13 cellular contexts compared by ENCODE assay signal in genomic region chr22:18577090-18577818, GRCh38. TPM values are rescaled to one million over a fixed set of nuclear protein-coding genes. Genes with fewer than 3 reads are reported as not detected.
DNase-seq lines count a peak whose midpoint lies in the region; ATAC-seq and TF ChIP-seq lines count a peak whose summit lies in the region.
"Not testable (repeated sequence)": the region's sequence is repeated elsewhere in the genome, so short reads cannot be mapped to it uniquely, and the experiment has no call there.
"Had no signal": no experiment of that assay in that cellular context is flagged by ENCODE, and none has a peak within 500 bp of the region (broad histone marks: within the 10 kb centered on the region; RNA-seq: fewer than 3 reads in every experiment).

No MANE protein-coding gene starts in this region.

- H3K36me3 ChIP-seq in gastroesophageal sphincter, gastrocnemius medialis: not testable (repeated sequence)

- not testable (repeated sequence) for H3K4me1 ChIP-seq in gastroesophageal sphincter, gastrocnemius medialis

- in situ Hi-C loops in gastrocnemius medialis (cut with MboI; ENCODE audit: low sequenced_read_pairs in 4 of 4): not testable (repeated sequence)

- peak overlapping the region; percentile 35 for H3K4me3 Mint-ChIP-seq in activated CD4-positive, alpha-beta memory T cell treated with anti-CD3 and anti-CD28 coated beads, Interleukin-2, amount 10 ng/mL, durations not matched to agents 7 days and 5 days

- not testable (repeated sequence) for H3K27me3 Mint-ChIP-seq in activated CD4-positive, alpha-beta memory T cell treated with anti-CD3 and anti-CD28 coated beads, Interleukin-2, amount 10 ng/mL, durations not matched to agents 7 days and 5 days

- not testable (repeated sequence) for TF ChIP-seq EP300 in gastroesophageal sphincter (IDR thresholded peaks at IDR 0.05)

- TF ChIP-seq POLR2A in gastroesophageal sphincter (IDR thresholded peaks at IDR 0.05); gastrocnemius medialis (IDR thresholded peaks at IDR 0.05): not testable (repeated sequence)

- POLR2A ChIA-PET in activated CD4-positive, alpha-beta memory T cell treated with anti-CD3 and anti-CD28 coated beads, Interleukin-2, amount 10 ng/mL, durations not matched to agents 7 days and 5 days (lab: Charles Lee): not testable (repeated sequence)

- not testable (repeated sequence) for H3K4me1 Mint-ChIP-seq in activated CD4-positive, alpha-beta memory T cell treated with anti-CD3 and anti-CD28 coated beads, Interleukin-2, amount 10 ng/mL, durations not matched to agents 7 days and 5 days

- H3K27me3 ChIP-seq in gastroesophageal sphincter, gastrocnemius medialis: not testable (repeated sequence)

- DNase-seq in activated CD4-positive, alpha-beta memory T cell treated with anti-CD3 and anti-CD28 coated beads, Interleukin-2, amount 10 ng/mL, durations not matched to agents 7 days and 5 days; gastrocnemius medialis: not testable (repeated sequence)

- intact Hi-C loops in gastrocnemius medialis (cut with DNase I; ENCODE audit: low total_unique reads): not testable (repeated sequence)

- CTCF ChIA-PET in activated CD4-positive, alpha-beta memory T cell treated with anti-CD3 and anti-CD28 coated beads, Interleukin-2, amount 10 ng/mL, durations not matched to agents 7 days and 5 days (lab: Charles Lee): not testable (repeated sequence)

- not testable (repeated sequence) for H3K27ac ChIP-seq in gastroesophageal sphincter, gastrocnemius medialis

- not testable (repeated sequence) for H3K4me3 ChIP-seq in gastroesophageal sphincter, gastrocnemius medialis

- H3K9me3 ChIP-seq in gastroesophageal sphincter, gastrocnemius medialis: not testable (repeated sequence)

- H3K36me3 Mint-ChIP-seq in activated CD4-positive, alpha-beta memory T cell treated with anti-CD3 and anti-CD28 coated beads, Interleukin-2, amount 10 ng/mL, durations not matched to agents 7 days and 5 days (ENCODE audit: low read depth): not testable (repeated sequence)

- no CpG with 5 or more reads among the region's 88 CpGs for WGBS in gastroesophageal sphincter (ENCODE audit: low coverage in 1 of 2), 2 donors

- ATAC-seq in GM18498 (IDR thresholded peaks at IDR 0.05; ENCODE audit: unreplicated experiment) (peak; percentile 44), GM19455 (IDR thresholded peaks at IDR 0.05; ENCODE audit: unreplicated experiment) (peak; percentile 35), HG02571 (IDR thresholded peaks at IDR 0.05; ENCODE audit: unreplicated experiment) (peak; percentile 31), HG03039 (IDR thresholded peaks at IDR 0.05; ENCODE audit: unreplicated experiment) (peak; percentile 39), HG03521 (IDR thresholded peaks at IDR 0.05; ENCODE audit: unreplicated experiment) (peak; percentile 35), gastroesophageal sphincter (peak; percentile 53), gastrocnemius medialis (peak; percentile 58 to 61)

- not testable (repeated sequence) for TF ChIP-seq CTCF in gastroesophageal sphincter (IDR thresholded peaks at IDR 0.05); gastrocnemius medialis (IDR thresholded peaks at IDR 0.05 in 4 of 5, conservative IDR thresholded peaks at IDR 0.05 in 1 of 5)

- not testable (repeated sequence) for H3K27ac Mint-ChIP-seq in activated CD4-positive, alpha-beta memory T cell treated with anti-CD3 and anti-CD28 coated beads, Interleukin-2, amount 10 ng/mL, durations not matched to agents 7 days and 5 days

- H3K9me3 Mint-ChIP-seq in activated CD4-positive, alpha-beta memory T cell treated with anti-CD3 and anti-CD28 coated beads, Interleukin-2, amount 10 ng/mL, durations not matched to agents 7 days and 5 days: not testable (repeated sequence)

RNA-seq across cellular contexts. Expression of gene RIMBP3, which starts 34.5 kb away (rescaled TPM):
- total RNA-seq in activated CD4-positive, alpha-beta memory T cell treated with anti-CD3 and anti-CD28 coated beads, Interleukin-2, amount 10 ng/mL, durations not matched to agents 7 days and 5 days: 1 to 10 TPM; 1.2 to 1.3 TPM
- total RNA-seq in gastroesophageal sphincter (under 1 TPM in 1 of 4 donors, not detected in 3; 0.27 TPM), gastrocnemius medialis (under 1 TPM in 1 of 4 donors, not detected in 3; 0.41 TPM)

RNA-seq across cellular contexts. Expression of gene TMEM191B, which starts 49.7 kb away (rescaled TPM):
- 1 to 10 TPM; 1.1 to 1.3 TPM for total RNA-seq in activated CD4-positive, alpha-beta memory T cell treated with anti-CD3 and anti-CD28 coated beads, Interleukin-2, amount 10 ng/mL, durations not matched to agents 7 days and 5 days
- 1 to 10 TPM in 2 of 4 donors, not detected in 2; 1.3 to 3.8 TPM for total RNA-seq in gastroesophageal sphincter
- under 1 TPM in 1 of 4 donors, not detected in 3; 0.81 TPM for total RNA-seq in gastrocnemius medialis

RNA-seq across cellular contexts. Expression of gene GGTLC3, which starts 59.3 kb away (rescaled TPM):
- not detected for total RNA-seq in activated CD4-positive, alpha-beta memory T cell treated with anti-CD3 and anti-CD28 coated beads, Interleukin-2, amount 10 ng/mL, durations not matched to agents 7 days and 5 days
- total RNA-seq in gastroesophageal sphincter (not detected), gastrocnemius medialis (not detected)
- total RNA-seq: H1, heart right ventricle, myocyte, sigmoid colon, stomach had no signal
